In the genomic region with DNA sequence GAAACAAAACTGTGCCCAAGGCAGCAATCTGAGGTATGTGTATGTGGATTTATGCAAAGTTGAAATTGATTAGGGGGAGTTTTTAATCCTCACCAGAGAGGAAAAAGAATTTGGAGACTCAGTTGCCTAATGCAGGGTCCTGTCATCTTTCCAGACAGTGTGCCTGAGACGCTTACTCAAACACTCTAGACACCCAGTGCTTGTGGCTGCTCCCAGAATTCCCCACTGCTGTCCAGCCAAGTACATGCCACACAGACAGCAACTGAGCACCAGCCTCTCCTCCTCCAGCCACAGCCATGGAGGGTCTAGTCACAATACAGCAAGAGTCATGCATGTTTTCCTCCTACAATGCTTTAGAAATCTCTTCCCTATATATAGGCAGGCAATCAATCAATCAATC, we compare ENCODE assay signal across 8 cellular contexts.
A peak's percentile ranks its signal among the peaks of the same experiment; 100 is the strongest.
DNase-seq lines count a peak whose midpoint lies in the region; ATAC-seq, FAIRE-seq and TF ChIP-seq lines count a peak whose summit lies in the region.
"Had no signal": no experiment of that assay in that cellular context is flagged by ENCODE, and none has a peak within 500 bp of the region (broad histone marks: within the 10 kb centered on the region; RNA-seq: fewer than 3 reads in every experiment).

No MANE protein-coding gene starts in this region.

- H3K27me3 ChIP-seq in H1 (replicated peaks in 1 of 4; ENCODE audit: control insufficient read depth in 3 of 4, extremely low read depth in 1 of 4, insufficient read depth in 3 of 4, low read length in 3 of 4): no peaks in the 10 kb centered on the region
- H3K27me3 ChIP-seq in tibial nerve: no peaks in the 10 kb centered on the region

- H3K4me1 ChIP-seq in H1 (replicated peaks in 1 of 4; ENCODE audit: control insufficient read depth in 3 of 4, insufficient read depth in 4 of 4, low read length in 3 of 4) (peaks cover 0 to 4% (median 0%) of the 10 kb centered on the region in 4 experiments; a peak in 2 of 7 replicates), mesodermal cell (ENCODE audit: control insufficient read depth, insufficient read depth, low read length, poor library complexity, severe bottlenecking) (peaks cover 51% of the 10 kb centered on the region), tibial nerve (peaks cover 3 to 70% (median 40%) of the 10 kb centered on the region in 4 donors)

- H3K9me3 ChIP-seq in H1 (ENCODE audit: insufficient read depth in 2 of 2, low read depth in 1 of 2, low read length in 1 of 2) (no peaks in the 10 kb centered on the region), mesodermal cell (ENCODE audit: control insufficient read depth, low read length) (no peaks in the 10 kb centered on the region), tibial nerve (no peaks in the 10 kb centered on the region)

- no peak overlapping the region for H3K9ac ChIP-seq in H1 (replicated peaks in 1 of 4; ENCODE audit: extremely low read depth in 1 of 4, low read depth in 3 of 4, low read length in 3 of 4)

- no peaks in the 10 kb centered on the region for H3K79me2 ChIP-seq in H1 (ENCODE audit: control insufficient read depth in 1 of 2, insufficient read depth in 2 of 2, low read length in 2 of 2)

- TF ChIP-seq POLR2A in H1 (IDR thresholded peaks at IDR 0.05; ENCODE audit: control extremely low read depth in 1 of 2, low read depth in 2 of 2, low read length in 2 of 2): no peak
- TF ChIP-seq POLR2A in tibial nerve (IDR thresholded peaks at IDR 0.05): no peak

- H2BK20ac ChIP-seq in H1 (ENCODE audit: low read length): no peak overlapping the region

- no peak overlapping the region for H2BK120ac ChIP-seq in H1 (replicated peaks; ENCODE audit: low read depth, low read length)

- H3K36me3 ChIP-seq in H1 (ENCODE audit: control insufficient read depth in 2 of 4, insufficient read depth in 4 of 4, low read length in 3 of 4) (peaks cover 0 to 2% (median 0%) of the 10 kb centered on the region in 4 experiments; a peak in 1 of 8 replicates), mesodermal cell (ENCODE audit: control insufficient read depth, insufficient read depth, low read length) (peaks cover 45% of the 10 kb centered on the region), tibial nerve (peaks cover 0 to 17% (median 0%) of the 10 kb centered on the region in 3 donors)

- H2AK5ac ChIP-seq in H1 (ENCODE audit: low read depth, low read length): no peak overlapping the region

- H3K23ac ChIP-seq in H1 (ENCODE audit: insufficient read length): no peak overlapping the region

- H2AFZ ChIP-seq in H1 (ENCODE audit: low read length): no peak overlapping the region

- no peak for TF ChIP-seq EP300 in H1 (IDR thresholded peaks at IDR 0.05; ENCODE audit: borderline replicate concordance in 1 of 2, low read depth in 2 of 2, low read length in 2 of 2)
- no peak for TF ChIP-seq EP300 in tibial nerve (IDR thresholded peaks at IDR 0.05)

- no peak for FAIRE-seq in H1 (lab: Jason Lieb, UNC)

- H3K4me2 ChIP-seq in H1 (ENCODE audit: insufficient read depth in 1 of 2, low read depth in 2 of 2, low read length in 2 of 2): no peak overlapping the region

- DNase-seq in SHP77 treated with DMSO at 0.1 percent for 48 hours (lab: John Stamatoyannopoulos, UW): peak; percentile 25
- DNase-seq in H1 (ENCODE audit: low read depth in 1 of 2, low spot score in 2 of 2): no peak
- DNase-seq in tibial nerve (ENCODE audit: low spot score in 2 of 2): no peak
- no peak for DNase-seq in cortex of kidney (lab: John Stamatoyannopoulos, UW)
- DNase-seq in kidney tubule cell (ENCODE audit: low spot score): no peak
- DNase-seq: NCI-H1092 had no signal

- TF ChIP-seq CTCF in H1 (IDR thresholded peaks at IDR 0.05; ENCODE audit: control extremely low read depth in 1 of 3, insufficient read depth in 1 of 3, low read depth in 1 of 3, low read length in 3 of 3) (no peak), tibial nerve (IDR thresholded peaks at IDR 0.05) (no peak)

- no peak for ATAC-seq in HG03095 (IDR thresholded peaks at IDR 0.05; ENCODE audit: unreplicated experiment)

- H3K23me2 ChIP-seq in H1 (ENCODE audit: low read depth, low read length): no peaks in the 10 kb centered on the region

- CTCF ChIA-PET in H1 (lab: Charles Lee; ENCODE audit: partially characterized antibody): interaction anchor here (1.1 to 1.2 kb wide), 2 partner anchors 51 to 110 kb away, joined by 4 read pairs; no protein-coding TSS in a partner anchor

- peaks cover 0 to 5% of the 10 kb centered on the region in 2 experiments for H4K20me1 ChIP-seq in H1 (replicated peaks in 1 of 2; ENCODE audit: control insufficient read depth in 1 of 2, insufficient read depth in 2 of 2, low read length in 2 of 2)

- no peak for TF ChIP-seq RAD21 in H1 (IDR thresholded peaks at IDR 0.05 in 1 of 2, conservative IDR thresholded peaks at IDR 0.05 in 1 of 2; ENCODE audit: low read depth in 2 of 2, low read length in 2 of 2)

- H3K56ac ChIP-seq in H1 (replicated peaks; ENCODE audit: insufficient read length, low read depth, low read length): no peak overlapping the region

- no peak overlapping the region for H3K27ac ChIP-seq in H1 (ENCODE audit: low read depth, low read length)
- H3K27ac ChIP-seq in mesodermal cell (ENCODE audit: low read depth, low read length, severe bottlenecking): peak overlapping the region; percentile 95
- peak overlapping the region in 3 of 4 donors; percentile 66 to 80 (median 78) for H3K27ac ChIP-seq in tibial nerve

- no peak overlapping the region for H3K18ac ChIP-seq in H1 (ENCODE audit: extremely low read depth, low read length)

- no peak overlapping the region for H4K5ac ChIP-seq in H1 (ENCODE audit: insufficient read length, low read depth, low read length)

- H2BK5ac ChIP-seq in H1 (ENCODE audit: low read depth, low read length): no peak overlapping the region; the same call in 1 of the 2 replicates

- H2BK15ac ChIP-seq in H1 (ENCODE audit: low read length): no peak overlapping the region

- no peaks in the 10 kb centered on the region for H3K79me1 ChIP-seq in H1 (ENCODE audit: low read depth, low read length)

- H3K4ac ChIP-seq in H1 (replicated peaks; ENCODE audit: insufficient read length, low read depth, low read length): no peak overlapping the region

- POLR2A ChIA-PET in H1 (lab: Charles Lee; ENCODE audit: partially characterized antibody): no interaction called here

- no peak overlapping the region for H4K91ac ChIP-seq in H1 (replicated peaks; ENCODE audit: insufficient read length, low read length)

- H3K4me3 ChIP-seq in H1 (ENCODE audit: extremely low read depth in 1 of 4, insufficient read depth in 2 of 4, low read depth in 3 of 4, low read length in 4 of 4) (no peak overlapping the region), mesodermal cell (ENCODE audit: extremely low read depth, insufficient read depth, low read length, poor library complexity, severe bottlenecking) (no peak overlapping the region), tibial nerve (no peak overlapping the region)

- H4K8ac ChIP-seq in H1 (ENCODE audit: extremely low read depth, insufficient read depth, low read length): peak overlapping the region; percentile 63; the same call in 1 of the 2 replicates

- H2BK12ac ChIP-seq in H1 (ENCODE audit: low read depth, low read length): no peak overlapping the region

- no peak overlapping the region for H3K14ac ChIP-seq in H1 (ENCODE audit: insufficient read length)

- 82% methylated on average over 1 of the region's 1 CpG; no CpG with 5 or more reads in 1 of the 2 experiments for WGBS in H1 (ENCODE audit: extremely low coverage in 1 of 2, insufficient coverage in 1 of 2, insufficient read length in 1 of 2, insufficient replicate concordance in 2 of 2, low coverage in 1 of 2, low lambda C conversion rate in 2 of 2, missing lambda C conversion rate in 1 of 2), 2 experiments
- 100% methylated on average over 1 of the region's 1 CpG for WGBS in mesodermal cell (ENCODE audit: insufficient coverage in 2 of 2), 2 experiments
- 33% methylated on average over 1 of the region's 1 CpG for WGBS in tibial nerve, 2 donors

TF ChIP-seq in H1, 55 proteins besides CTCF, POLR2A, EP300 and RAD21:
- TF ChIP-seq HDAC2 (IDR thresholded peaks at IDR 0.05; ENCODE audit: borderline replicate concordance in 1 of 2, low read depth in 2 of 2, low read length in 2 of 2) (no peak), GTF2F1 (IDR thresholded peaks at IDR 0.05; ENCODE audit: borderline replicate concordance, low read depth, low read length) (no peak), TEAD4 (IDR thresholded peaks at IDR 0.05; ENCODE audit: low read depth, low read length) (no peak), TBP (IDR thresholded peaks at IDR 0.05; ENCODE audit: low read depth, low read length) (no peak), ZNF274 (IDR thresholded peaks at IDR 0.05; ENCODE audit: borderline replicate concordance, extremely low read depth, low read length) (no peak), NRF1 (IDR thresholded peaks at IDR 0.05; ENCODE audit: low read depth, low read length) (no peak), YY1 (IDR thresholded peaks at IDR 0.05; ENCODE audit: low read depth, low read length) (no peak), FOSL1 (IDR thresholded peaks at IDR 0.05; ENCODE audit: insufficient read depth, low read depth, low read length) (no peak), SAP30 (IDR thresholded peaks at IDR 0.05; ENCODE audit: insufficient read depth, insufficient replicate concordance, low read length) (no peak), POU5F1 (IDR thresholded peaks at IDR 0.05; ENCODE audit: low read depth, low read length) (no peak), TCF12 (IDR thresholded peaks at IDR 0.05; ENCODE audit: low read depth, low read length) (no peak), PHF8 (conservative IDR thresholded peaks at IDR 0.05; ENCODE audit: low read depth, low read length) (no peak), HDAC6 (IDR thresholded peaks at IDR 0.05; ENCODE audit: low read depth, low read length) (no peak), CBX5 (IDR thresholded peaks at IDR 0.05; ENCODE audit: low read depth, low read length) (no peak), CHD1 (IDR thresholded peaks at IDR 0.05; ENCODE audit: low read depth, low read length) (no peak)
- TF ChIP-seq, protein P1, sequence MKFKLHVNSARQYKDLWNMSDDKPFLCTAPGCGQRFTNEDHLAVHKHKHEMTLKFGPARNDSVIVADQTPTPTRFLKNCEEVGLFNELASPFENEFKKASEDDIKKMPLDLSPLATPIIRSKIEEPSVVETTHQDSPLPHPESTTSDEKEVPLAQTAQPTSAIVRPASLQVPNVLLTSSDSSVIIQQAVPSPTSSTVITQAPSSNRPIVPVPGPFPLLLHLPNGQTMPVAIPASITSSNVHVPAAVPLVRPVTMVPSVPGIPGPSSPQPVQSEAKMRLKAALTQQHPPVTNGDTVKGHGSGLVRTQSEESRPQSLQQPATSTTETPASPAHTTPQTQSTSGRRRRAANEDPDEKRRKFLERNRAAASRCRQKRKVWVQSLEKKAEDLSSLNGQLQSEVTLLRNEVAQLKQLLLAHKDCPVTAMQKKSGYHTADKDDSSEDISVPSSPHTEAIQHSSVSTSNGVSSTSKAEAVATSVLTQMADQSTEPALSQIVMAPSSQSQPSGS (IDR thresholded peaks at IDR 0.05; ENCODE audit: low read length): no peak
